ENCODE assay signal across 12 cellular contexts in the genomic region with DNA sequence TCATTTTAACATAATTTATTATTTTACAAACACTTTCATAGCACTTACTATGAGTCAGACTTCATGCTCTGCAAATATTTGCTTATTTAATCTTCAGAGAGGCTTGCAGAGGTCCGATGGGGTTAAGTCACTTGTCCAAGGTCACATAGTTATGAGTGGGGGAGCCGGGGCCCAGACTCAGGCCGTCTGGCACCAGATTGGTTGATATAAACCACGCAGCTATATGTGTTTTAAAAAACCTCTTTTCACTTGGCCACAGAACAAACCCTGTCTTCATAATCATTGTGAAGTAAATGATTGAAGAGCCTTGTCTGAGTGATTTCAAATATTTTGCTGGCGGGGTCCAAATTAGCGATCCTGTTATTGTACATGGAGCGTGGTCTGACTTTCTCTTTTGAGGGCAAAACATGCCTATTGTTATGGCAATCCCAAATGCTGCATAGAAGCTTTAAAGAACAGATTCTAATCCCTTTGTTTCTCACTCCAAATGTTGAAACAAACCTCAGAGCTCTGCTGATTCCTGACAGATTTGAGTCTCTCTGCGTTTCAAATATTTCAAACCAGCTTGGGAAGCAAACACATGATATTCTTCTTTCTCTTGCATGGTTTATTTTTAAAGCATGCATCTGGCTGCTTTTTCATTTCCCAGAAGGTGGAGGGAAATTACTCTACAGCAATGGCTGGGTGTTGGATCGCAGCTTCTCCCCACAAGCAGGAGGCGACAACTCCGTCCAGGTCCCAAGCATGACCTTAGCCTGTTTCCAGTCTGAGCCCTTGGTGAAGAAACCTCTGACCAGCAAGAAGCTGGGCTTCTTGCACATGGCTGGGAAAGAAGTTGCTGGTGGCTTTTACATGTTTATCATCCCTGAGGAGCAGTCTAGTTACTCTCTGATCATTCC.
DNase-seq lines count a peak whose midpoint lies in the region; ATAC-seq and TF ChIP-seq lines count a peak whose summit lies in the region.
"Had no signal": no experiment of that assay in that cellular context is flagged by ENCODE, and none has a peak within 500 bp of the region (broad histone marks: within the 10 kb centered on the region; RNA-seq: fewer than 3 reads in every experiment).

No MANE protein-coding gene starts in this region.

- H3K27me3 ChIP-seq in Karpas-422 (ENCODE audit: low read length) (no peaks in the 10 kb centered on the region), thoracic aorta (replicated peaks; ENCODE audit: insufficient read depth) (no peaks in the 10 kb centered on the region), BE2C (no peaks in the 10 kb centered on the region)

- H3K4me3 ChIP-seq in Karpas-422 (ENCODE audit: low read length) (no peak overlapping the region), cardiac fibroblast (replicated peaks in 1 of 2; ENCODE audit: low read depth in 2 of 2, low read length in 2 of 2) (no peak overlapping the region), thoracic aorta (peak overlapping the region; percentile 35), BE2C (ENCODE audit: low read depth, low read length) (no peak overlapping the region)

- no peak overlapping the region for H3K9ac ChIP-seq in Karpas-422 (ENCODE audit: low read length)

- peak overlapping the region; percentile 47 for H3K4me2 ChIP-seq in Karpas-422 (ENCODE audit: low read depth, low read length, poor library complexity, severe bottlenecking)

- H3K36me3 ChIP-seq in Karpas-422 (ENCODE audit: insufficient read depth, low read length) (no peaks in the 10 kb centered on the region), thoracic aorta (no peaks in the 10 kb centered on the region), BE2C (no peaks in the 10 kb centered on the region)

- peaks cover 80% of the 10 kb centered on the region for H3K4me1 ChIP-seq in Karpas-422 (ENCODE audit: low read length)
- peaks cover 29 to 47% of the 10 kb centered on the region in 2 donors for H3K4me1 ChIP-seq in thoracic aorta (ENCODE audit: control insufficient read depth in 1 of 2, low read depth in 2 of 2)
- peaks cover 10% of the 10 kb centered on the region for H3K4me1 ChIP-seq in BE2C

- H3K9me3 ChIP-seq in Karpas-422 (ENCODE audit: low read length) (no peaks in the 10 kb centered on the region), thoracic aorta (no peaks in the 10 kb centered on the region), BE2C (no peaks in the 10 kb centered on the region)

- ATAC-seq in thoracic aorta (ENCODE audit: insufficient number of reproducible peaks, low FRiP score, low read depth) (no peak), HG03095 (IDR thresholded peaks at IDR 0.05; ENCODE audit: unreplicated experiment) (no peak)
- ATAC-seq: Panc1 had no signal

- no peaks in the 10 kb centered on the region for H3K79me2 ChIP-seq in Karpas-422 (ENCODE audit: low read length)

- TF ChIP-seq CTCF in cardiac fibroblast (IDR thresholded peaks at IDR 0.05; ENCODE audit: low read depth, low read length) (no peak), thoracic aorta (IDR thresholded peaks at IDR 0.05) (no peak), BE2C (IDR thresholded peaks at IDR 0.05; ENCODE audit: low read depth, low read length) (no peak), GM10266 (IDR thresholded peaks at IDR 0.05; ENCODE audit: control insufficient read depth, insufficient read depth, low read depth, missing control alignments) (no peak)

- no peak overlapping the region for H3K27ac ChIP-seq in Karpas-422 (ENCODE audit: low read length)
- H3K27ac ChIP-seq in thoracic aorta = peak overlapping the region; percentile 8 to 9

- H2AFZ ChIP-seq in Karpas-422 (ENCODE audit: low read length) = no peak overlapping the region

- H3K9me2 ChIP-seq in Karpas-422 (replicated peaks; ENCODE audit: insufficient read depth, low read length) = no peaks in the 10 kb centered on the region

- no peak for DNase-seq in Karpas-422
- DNase-seq in cardiac fibroblast (ENCODE audit: low read depth in 2 of 2) = peak; percentile 24 to 57
- DNase-seq in iris pigment epithelial cell (ENCODE audit: low read depth) = peak; percentile 90
- DNase-seq in thoracic aorta (ENCODE audit: low spot score) = no peak
- DNase-seq in BE2C = no peak
- no peak for DNase-seq in GM10266 (ENCODE audit: extremely low spot score)
- DNase-seq: activated CD4-positive, alpha-beta T cell treated with anti-CD3 and anti-CD28 coated beads for 1 hour; activated effector memory CD4-positive, alpha-beta T cell treated with anti-CD3 and anti-CD28 coated beads, Interleukin-2, amount 50 U/mL, for 16 hours; H7; NCI-H1436 had no signal

- no peaks in the 10 kb centered on the region for H4K20me1 ChIP-seq in Karpas-422 (ENCODE audit: insufficient read depth, low read depth, low read length)

Comparison
In these comparisons a context has a peak if more than half of its experiments do, and no peak if none do; other contexts are left out.
1. DNase-seq: peak in cardiac fibroblast (2 of 2) and iris pigment epithelial cell (single experiment); none in Karpas-422 (single experiment), thoracic aorta (single experiment), BE2C (single experiment) and GM10266 (single experiment).